In genomic region chr1:193065954-193066353, GRCh38 we compare ENCODE assay signal across 27 cellular contexts. TPM values are rescaled to one million over a fixed set of nuclear protein-coding genes. Genes with fewer than 3 reads are reported as not detected.
A peak's percentile ranks its signal among the peaks of the same experiment; 100 is the strongest.
DNase-seq lines count a peak whose midpoint lies in the region; ATAC-seq and TF ChIP-seq lines count a peak whose summit lies in the region.
"Had no signal": no experiment of that assay in that cellular context is flagged by ENCODE, and none has a peak within 500 bp of the region (broad histone marks: within the 10 kb centered on the region; RNA-seq: fewer than 3 reads in every experiment).

No MANE protein-coding gene starts in this region.

- no peaks in the 10 kb centered on the region for H3K27me3 Mint-ChIP-seq in CD8-positive, alpha-beta T cell (ENCODE audit: low read depth)
- no peaks in the 10 kb centered on the region for H3K27me3 Mint-ChIP-seq in WTC11 (ENCODE audit: low read depth)
- peaks cover 0 to 2% (median 0%) of the 10 kb centered on the region in 3 donors for H3K27me3 Mint-ChIP-seq in immature natural killer cell (ENCODE audit: low read depth in 3 of 3)
- H3K27me3 Mint-ChIP-seq: activated CD4-positive, alpha-beta memory T cell treated with anti-CD3 and anti-CD28 coated beads, Interleukin-2, amount 10 ng/mL, durations not matched to agents 7 days and 5 days had no signal

- no peaks in the 10 kb centered on the region for H3K9me2 ChIP-seq in SK-N-SH
- H3K9me2 ChIP-seq in hepatocyte (replicated peaks; ENCODE audit: insufficient read depth): no peaks in the 10 kb centered on the region

- ATAC-seq in CD8-positive, alpha-beta T cell: no peak
- peak; percentile 3 for ATAC-seq in GM18502 (IDR thresholded peaks at IDR 0.05; ENCODE audit: poor library complexity, unreplicated experiment)
- no peak for ATAC-seq in WTC11
- ATAC-seq: foreskin keratinocyte; GM23338; stimulated activated effector memory CD8-positive, alpha-beta T cell treated with anti-CD3 and anti-CD28 coated beads, Interleukin-12 subunit alpha, Interleukin-12 subunit beta, amount 100 ng/mL, for 72 hours had no signal

- peaks cover 16% of the 10 kb centered on the region for H3K4me1 ChIP-seq in CD8-positive, alpha-beta T cell (ENCODE audit: insufficient read depth, low read length)
- H3K4me1 ChIP-seq in SK-N-SH (ENCODE audit: control insufficient read depth in 1 of 2, insufficient read depth in 2 of 2, low read depth in 1 of 2, low read length in 1 of 2) (peaks cover 9 to 14% of the 10 kb centered on the region in 2 experiments; a peak in 3 of 4 replicates), hepatocyte (ENCODE audit: insufficient read depth) (peaks cover 4% of the 10 kb centered on the region), thyroid gland (peaks cover 10 to 12% of the 10 kb centered on the region in 2 donors)

- TF ChIP-seq RAD21 in SK-N-SH (IDR thresholded peaks at IDR 0.05; ENCODE audit: low read length): no peak

- no peaks in the 10 kb centered on the region for H3K36me3 ChIP-seq in CD8-positive, alpha-beta T cell (ENCODE audit: insufficient read depth, low read length)
- peaks cover 8 to 21% of the 10 kb centered on the region in 2 experiments for H3K36me3 ChIP-seq in SK-N-SH (replicated peaks in 1 of 2; ENCODE audit: control insufficient read depth in 1 of 2, insufficient read depth in 2 of 2, low read length in 1 of 2)
- no peaks in the 10 kb centered on the region for H3K36me3 ChIP-seq in hepatocyte (replicated peaks; ENCODE audit: insufficient read depth, low read depth)
- no peaks in the 10 kb centered on the region for H3K36me3 ChIP-seq in thyroid gland

- H3K79me2 ChIP-seq in SK-N-SH (ENCODE audit: insufficient read depth) (peaks cover 94% of the 10 kb centered on the region), hepatocyte (peaks cover 99% of the 10 kb centered on the region)

- no peak overlapping the region for H3K4me3 ChIP-seq in CD8-positive, alpha-beta T cell (ENCODE audit: low read depth, low read length)
- no peak overlapping the region for H3K4me3 ChIP-seq in SK-N-SH (ENCODE audit: low read depth in 2 of 2, low read length in 1 of 2)
- no peak overlapping the region for H3K4me3 ChIP-seq in hepatocyte
- no peak overlapping the region for H3K4me3 ChIP-seq in thyroid gland (replicated peaks in 1 of 3)
- H3K4me3 ChIP-seq: BLaER1, esophagus muscularis mucosa, GM23338, MG63, PC-9, SK-N-MC had no signal

- H4K20me1 ChIP-seq in SK-N-SH (ENCODE audit: insufficient read depth) (peaks cover 56% of the 10 kb centered on the region), hepatocyte (ENCODE audit: insufficient read depth, poor library complexity, severe bottlenecking) (peaks cover 41% of the 10 kb centered on the region)

- intact Hi-C loops in CD8-positive, alpha-beta T cell (cut with DNase I, micrococcal nuclease): loop anchor here in 1 of 2 experiments (2.0 kb wide), 1 partner anchor 39 kb away; the partner anchor contains the start of gene GLRX2
- intact Hi-C loops in thyroid gland (cut with DNase I): loop anchor here (5.0 kb wide), 1 partner anchor 36 kb away; no protein-coding TSS in a partner anchor

- peaks cover 4% of the 10 kb centered on the region for H3F3A ChIP-seq in SK-N-SH (replicated peaks; ENCODE audit: insufficient read depth)

- no peaks in the 10 kb centered on the region for H3K27me3 ChIP-seq in CD8-positive, alpha-beta T cell (ENCODE audit: insufficient read depth, low read length)
- H3K27me3 ChIP-seq in SK-N-SH (ENCODE audit: insufficient read depth) (no peaks in the 10 kb centered on the region), hepatocyte (no peaks in the 10 kb centered on the region), thyroid gland (no peaks in the 10 kb centered on the region)
- H3K27me3 ChIP-seq: BLaER1, esophagus muscularis mucosa, foreskin keratinocyte, MG63 had no signal

- H2AFZ ChIP-seq in SK-N-SH (ENCODE audit: low read depth) (no peak overlapping the region), hepatocyte (no peak overlapping the region)
- H2AFZ ChIP-seq: GM23338, PC-9 had no signal

- H3K27ac Mint-ChIP-seq in CD8-positive, alpha-beta T cell: peak overlapping the region; percentile 52
- H3K27ac Mint-ChIP-seq in WTC11: peak overlapping the region; percentile 22; the same call in 1 of the 2 replicates
- peak overlapping the region in 5 of 6 donors; percentile 1 to 49 (median 31) for H3K27ac Mint-ChIP-seq in immature natural killer cell
- H3K27ac Mint-ChIP-seq: activated CD4-positive, alpha-beta memory T cell treated with anti-CD3 and anti-CD28 coated beads, Interleukin-2, amount 10 ng/mL, durations not matched to agents 7 days and 5 days; GM23338; HFFc6 had no signal

- no peak for DNase-seq in CD8-positive, alpha-beta T cell
- DNase-seq in WTC11 (ENCODE audit: low spot score) (no peak), immature natural killer cell (no peak), SK-N-SH (no peak), hepatocyte (ENCODE audit: low spot score) (no peak), thyroid gland (no peak), NCI-H2227 (lab: John Stamatoyannopoulos, UW; ENCODE audit: unreplicated experiment) (no peak)
- DNase-seq: activated CD4-positive, alpha-beta memory T cell treated with anti-CD3 and anti-CD28 coated beads, Interleukin-2, amount 10 ng/mL, durations not matched to agents 7 days and 5 days; activated effector memory CD4-positive, alpha-beta T cell treated with anti-CD3 and anti-CD28 coated beads, Interleukin-2, amount 50 U/mL, for 16 hours; dermis blood vessel endothelial cell; foreskin keratinocyte; head of caudate nucleus; HFFc6; kidney; MG63; midbrain; NCI-H2029 treated with DMSO at 0.1 percent for 48 hours; NCI-H524 treated with DMSO at 0.1 percent for 48 hours; PC-9; stimulated activated CD4-positive, alpha-beta T cell treated with anti-CD3 and anti-CD28 coated beads, Interleukin-15, amount 100 ng/mL, for 24 hours had no signal

- H3K9me3 Mint-ChIP-seq in CD8-positive, alpha-beta T cell: peaks cover 2% of the 10 kb centered on the region
- H3K9me3 Mint-ChIP-seq in WTC11 (0 out of 2 replicates have a peak, but pooled peaks cover 3% of the 10 kb centered on the region), immature natural killer cell (no peaks in the 10 kb centered on the region)
- H3K9me3 Mint-ChIP-seq: activated CD4-positive, alpha-beta memory T cell treated with anti-CD3 and anti-CD28 coated beads, Interleukin-2, amount 10 ng/mL, durations not matched to agents 7 days and 5 days; GM23338; HFFc6; nephron; stimulated activated effector memory CD8-positive, alpha-beta T cell treated with anti-CD3 and anti-CD28 coated beads, Interleukin-12 subunit alpha, Interleukin-12 subunit beta, amount 100 ng/mL, for 72 hours had no signal

- no peaks in the 10 kb centered on the region for H3K9me3 ChIP-seq in CD8-positive, alpha-beta T cell (ENCODE audit: low read length)
- H3K9me3 ChIP-seq in SK-N-SH (no peaks in the 10 kb centered on the region), hepatocyte (ENCODE audit: low read depth) (no peaks in the 10 kb centered on the region), thyroid gland (no peaks in the 10 kb centered on the region)
- H3K9me3 ChIP-seq: esophagus muscularis mucosa had no signal

- TF ChIP-seq POLR2A in thyroid gland (IDR thresholded peaks at IDR 0.05): no peak

- no peak for TF ChIP-seq EP300 in SK-N-SH (IDR thresholded peaks at IDR 0.05; ENCODE audit: borderline replicate concordance in 1 of 2, low read depth in 1 of 2, low read length in 1 of 2)

- H3K36me3 Mint-ChIP-seq in CD8-positive, alpha-beta T cell: peaks cover 18% of the 10 kb centered on the region
- H3K36me3 Mint-ChIP-seq in WTC11: peaks cover 5% of the 10 kb centered on the region; the same call in 1 of the 2 replicates
- peaks cover 0 to 9% (median 3%) of the 10 kb centered on the region in 3 donors for H3K36me3 Mint-ChIP-seq in immature natural killer cell

- POLR2A ChIA-PET in CD8-positive, alpha-beta T cell (lab: Charles Lee): no interaction called here
- POLR2A ChIA-PET in WTC11 (lab: Charles Lee): interaction anchor here (0.5 kb wide), 1 partner anchor 14 kb away, joined by 7 read pairs; no protein-coding TSS in a partner anchor
- POLR2A ChIA-PET in SK-N-SH (lab: Yijun Ruan, JAX): no interaction called here

- no peak overlapping the region for H3K4me2 ChIP-seq in SK-N-SH
- H3K4me2 ChIP-seq in hepatocyte: no peak overlapping the region
- H3K4me2 ChIP-seq: BLaER1, GM23338, PC-9 had no signal

- CTCF ChIA-PET in CD8-positive, alpha-beta T cell (lab: Charles Lee): interaction anchor here (0.6 kb wide), 1 partner anchor 18 kb away, joined by 3 read pairs; no protein-coding TSS in a partner anchor
- CTCF ChIA-PET in WTC11 (lab: Charles Lee): no interaction called here
- CTCF ChIA-PET in SK-N-SH (lab: Yijun Ruan, JAX): interaction anchor here (0.6 kb wide), 1 partner anchor 10 kb away, joined by 3 read pairs; no protein-coding TSS in a partner anchor

- no peak for TF ChIP-seq CTCF in CD8-positive, alpha-beta T cell (IDR thresholded peaks at IDR 0.05)
- TF ChIP-seq CTCF in WTC11 (IDR thresholded peaks at IDR 0.05) (no peak), SK-N-SH (IDR thresholded peaks at IDR 0.05) (no peak), hepatocyte (IDR thresholded peaks at IDR 0.05; ENCODE audit: poor library complexity) (no peak), thyroid gland (IDR thresholded peaks at IDR 0.05) (no peak)

- peaks cover 73% of the 10 kb centered on the region for H3K4me1 Mint-ChIP-seq in CD8-positive, alpha-beta T cell (ENCODE audit: low read depth)
- H3K4me1 Mint-ChIP-seq in WTC11 (peaks cover 23% of the 10 kb centered on the region), immature natural killer cell (peaks cover 57 to 90% of the 10 kb centered on the region in 2 donors)

- no peak overlapping the region for H3K4me3 Mint-ChIP-seq in CD8-positive, alpha-beta T cell
- H3K4me3 Mint-ChIP-seq in WTC11: no peak overlapping the region
- peak overlapping the region in 1 of 5 donors; percentile 7 for H3K4me3 Mint-ChIP-seq in immature natural killer cell
- H3K4me3 Mint-ChIP-seq: activated CD4-positive, alpha-beta memory T cell treated with anti-CD3 and anti-CD28 coated beads, Interleukin-2, amount 10 ng/mL, durations not matched to agents 7 days and 5 days; GM23338; HFFc6; nephron; stimulated activated effector memory CD8-positive, alpha-beta T cell treated with anti-CD3 and anti-CD28 coated beads, Interleukin-12 subunit alpha, Interleukin-12 subunit beta, amount 100 ng/mL, for 72 hours had no signal

- H3K27ac ChIP-seq in CD8-positive, alpha-beta T cell (ENCODE audit: low read depth, low read length): no peak overlapping the region
- H3K27ac ChIP-seq in SK-N-SH (ENCODE audit: low read depth in 2 of 2, low read length in 1 of 2) (no peak overlapping the region), hepatocyte (no peak overlapping the region), thyroid gland (no peak overlapping the region)
- H3K27ac ChIP-seq: BLaER1, esophagus muscularis mucosa, foreskin keratinocyte, PC-9, SK-N-MC had no signal

- H3K9ac ChIP-seq in SK-N-SH: no peak overlapping the region
- H3K9ac ChIP-seq: BLaER1 had no signal

RNA-seq across cellular contexts. Expression of gene RO60, which starts 6.5 kb away (rescaled TPM):
- total RNA-seq in CD8-positive, alpha-beta T cell: 10 to 100 TPM; 51.6 to 52.8 TPM
- total RNA-seq in WTC11 (2021) (79.9 to 86.4 TPM (median 84.7 TPM) in 3 replicates), hepatocyte (89.1 and 91.2 TPM in 2 replicates), thyroid gland (100 to 1,000 TPM in 2 of 4 donors, 10 to 100 TPM in 2; 90.1 to 129 (median 102) TPM)
- polyA plus RNA-seq in immature natural killer cell (100 to 1,000 TPM; 105 to 151 (median 149) TPM), SK-N-SH (2012; rRNA removed) (6.4 and 10.6 TPM in 2 replicates), hepatocyte (89.2 and 91.0 TPM in 2 replicates)
- polyA plus RNA-seq in SK-N-SH (2012; cell fraction: cytosol; rRNA removed): 9.4 and 9.6 TPM in 2 replicates
- 8.7 and 10.3 TPM in 2 replicates for polyA plus RNA-seq in SK-N-SH (2012; cell fraction: nucleus; rRNA removed)

RNA-seq across cellular contexts. Expression of gene UCHL5, which starts 6.8 kb away (rescaled TPM):
- total RNA-seq in CD8-positive, alpha-beta T cell: 10 to 100 TPM; 11.7 to 13.1 TPM
- total RNA-seq in WTC11 (2021): 31.6 to 41.5 TPM (median 32.8 TPM) in 3 replicates
- 100 to 1,000 TPM in 2 of 3 donors, 10 to 100 TPM in 1; 95.6 to 149 (median 111) TPM for polyA plus RNA-seq in immature natural killer cell
- 14.9 and 15.7 TPM in 2 replicates for polyA plus RNA-seq in SK-N-SH (2012; rRNA removed)
- 20.3 and 28.4 TPM in 2 replicates for polyA plus RNA-seq in SK-N-SH (2012; cell fraction: cytosol; rRNA removed)
- 15.7 and 19.3 TPM in 2 replicates for polyA plus RNA-seq in SK-N-SH (2012; cell fraction: nucleus; rRNA removed)
- 34.9 and 35.9 TPM in 2 replicates for total RNA-seq in hepatocyte
- polyA plus RNA-seq in hepatocyte: 30.8 and 36.6 TPM in 2 replicates
- 10 to 100 TPM; 24.5 to 31.1 (median 26.2) TPM for total RNA-seq in thyroid gland

RNA-seq across cellular contexts. Expression of gene GLRX2, which starts 39.3 kb away (rescaled TPM):
- 1 to 10 TPM; 3.4 to 4.2 TPM for total RNA-seq in CD8-positive, alpha-beta T cell
- total RNA-seq in WTC11 (2021): 8.4 to 9.9 TPM (median 8.6 TPM) in 3 replicates
- polyA plus RNA-seq in immature natural killer cell: 10 to 100 TPM; 12.6 to 21.2 (median 17.5) TPM
- 9.4 and 12.8 TPM in 2 replicates for polyA plus RNA-seq in SK-N-SH (2012; rRNA removed)
- polyA plus RNA-seq in SK-N-SH (2012; cell fraction: cytosol; rRNA removed): 13.4 and 23.8 TPM in 2 replicates
- polyA plus RNA-seq in SK-N-SH (2012; cell fraction: nucleus; rRNA removed): 2.5 and 4.6 TPM in 2 replicates
- total RNA-seq in hepatocyte: 7.8 and 20.4 TPM in 2 replicates
- polyA plus RNA-seq in hepatocyte: 41.0 and 44.5 TPM in 2 replicates
- 10 to 100 TPM in 1 of 4 donors, 1 to 10 TPM in 3; 4.5 to 23.0 (median 6.1) TPM for total RNA-seq in thyroid gland

RNA-seq across cellular contexts. Expression of gene CDC73, which starts 55.9 kb away (rescaled TPM):
- 10 to 100 TPM; 73.9 to 78.8 TPM for total RNA-seq in CD8-positive, alpha-beta T cell
- total RNA-seq in WTC11 (2021) (50.7 to 57.1 TPM (median 51.6 TPM) in 3 replicates), hepatocyte (32.4 and 34.4 TPM in 2 replicates), thyroid gland (10 to 100 TPM; 44.6 to 70.0 (median 50.5) TPM)
- polyA plus RNA-seq in immature natural killer cell (100 to 1,000 TPM in 1 of 3 donors, 10 to 100 TPM in 2; 64.6 to 107 (median 67.7) TPM), SK-N-SH (2012; rRNA removed) (13.4 and 17.3 TPM in 2 replicates), hepatocyte (29.5 and 33.9 TPM in 2 replicates)
- polyA plus RNA-seq in SK-N-SH (2012; cell fraction: cytosol; rRNA removed): 20.4 and 27.5 TPM in 2 replicates
- polyA plus RNA-seq in SK-N-SH (2012; cell fraction: nucleus; rRNA removed): 6.4 and 7.7 TPM in 2 replicates
